14 cellular contexts compared by ENCODE assay signal in the genomic region with DNA sequence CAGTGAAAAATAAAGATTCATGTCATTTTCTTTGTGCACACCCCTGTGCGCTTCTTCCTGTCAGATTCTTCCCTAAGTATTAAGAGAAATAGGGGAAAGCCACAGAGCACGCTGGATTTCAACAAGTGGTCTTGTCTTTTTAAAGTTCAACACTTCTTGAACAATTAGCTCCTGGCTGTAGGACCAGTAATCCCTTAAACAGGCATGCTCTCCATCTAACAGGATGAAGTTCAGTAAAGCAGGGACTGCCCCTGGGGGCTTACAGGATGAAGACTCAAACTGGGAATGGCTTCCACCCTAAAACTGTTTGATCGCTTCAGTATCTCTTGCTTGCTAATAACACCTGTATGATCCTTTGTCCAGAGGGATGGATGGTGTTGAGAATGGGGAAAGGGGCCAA. TPM values are rescaled to one million over a fixed set of nuclear protein-coding genes. Genes with fewer than 3 reads are reported as not detected.
DNase-seq lines count a peak whose midpoint lies in the region; ATAC-seq and TF ChIP-seq lines count a peak whose summit lies in the region.
"Had no signal": no experiment of that assay in that cellular context is flagged by ENCODE, and none has a peak within 500 bp of the region (broad histone marks: within the 10 kb centered on the region; RNA-seq: fewer than 3 reads in every experiment).

No MANE protein-coding gene starts in this region.

- H3K4me1 Mint-ChIP-seq in stimulated activated naive CD8-positive, alpha-beta T cell treated with anti-CD3 and anti-CD28 coated beads, Interleukin-15, Interleukin-2, amounts not matched to agents 100 ng/mL and 50 ng/mL, for 24 hours (ENCODE audit: low read depth) = peaks cover 32% of the 10 kb centered on the region
- H3K4me1 Mint-ChIP-seq in T-cell (peaks cover 27 to 32% (median 28%) of the 10 kb centered on the region in 3 donors), mesothelial cell of epicardium (peaks cover 12% of the 10 kb centered on the region)

- CTCF ChIA-PET in T-cell (lab: Charles Lee) = no interaction called here

- H3K27ac Mint-ChIP-seq in stimulated activated naive CD8-positive, alpha-beta T cell treated with anti-CD3 and anti-CD28 coated beads, Interleukin-15, Interleukin-2, amounts not matched to agents 100 ng/mL and 50 ng/mL, for 24 hours = peak overlapping the region; percentile 63
- H3K27ac Mint-ChIP-seq in T-cell (peak overlapping the region; percentile 26 to 69), mesothelial cell of epicardium (peak overlapping the region; percentile 10)
- H3K27ac Mint-ChIP-seq: HFFc6 had no signal

- H3K4me3 Mint-ChIP-seq in stimulated activated naive CD8-positive, alpha-beta T cell treated with anti-CD3 and anti-CD28 coated beads, Interleukin-15, Interleukin-2, amounts not matched to agents 100 ng/mL and 50 ng/mL, for 24 hours = no peak overlapping the region
- H3K4me3 Mint-ChIP-seq in T-cell (no peak overlapping the region), mesothelial cell of epicardium (no peak overlapping the region)
- H3K4me3 Mint-ChIP-seq: HFFc6 had no signal

- no peaks in the 10 kb centered on the region for H3K9me3 Mint-ChIP-seq in stimulated activated naive CD8-positive, alpha-beta T cell treated with anti-CD3 and anti-CD28 coated beads, Interleukin-15, Interleukin-2, amounts not matched to agents 100 ng/mL and 50 ng/mL, for 24 hours
- no peaks in the 10 kb centered on the region for H3K9me3 Mint-ChIP-seq in T-cell
- no peaks in the 10 kb centered on the region for H3K9me3 Mint-ChIP-seq in mesothelial cell of epicardium
- H3K9me3 Mint-ChIP-seq: HFFc6 had no signal

- POLR2A ChIA-PET in T-cell (lab: Charles Lee) = interaction anchor here in 1 of 2 donors (0.6 kb wide), 1 partner anchor 89 kb away, joined by 3 read pairs; no protein-coding TSS in a partner anchor

- ATAC-seq in stimulated activated naive CD8-positive, alpha-beta T cell treated with anti-CD3 and anti-CD28 coated beads, Interleukin-15, Interleukin-2, amounts not matched to agents 100 U/mL and 50 U/mL, for 24 hours = no peak
- no peak for ATAC-seq in T-cell (replicated peaks in 1 of 4)

- peaks cover 72% of the 10 kb centered on the region for H3K36me3 Mint-ChIP-seq in stimulated activated naive CD8-positive, alpha-beta T cell treated with anti-CD3 and anti-CD28 coated beads, Interleukin-15, Interleukin-2, amounts not matched to agents 100 ng/mL and 50 ng/mL, for 24 hours (ENCODE audit: low read depth)
- peaks cover 59% of the 10 kb centered on the region for H3K36me3 Mint-ChIP-seq in T-cell
- H3K36me3 Mint-ChIP-seq in mesothelial cell of epicardium = peaks cover 38% of the 10 kb centered on the region

- H3K27me3 Mint-ChIP-seq in stimulated activated naive CD8-positive, alpha-beta T cell treated with anti-CD3 and anti-CD28 coated beads, Interleukin-15, Interleukin-2, amounts not matched to agents 100 ng/mL and 50 ng/mL, for 24 hours = no peaks in the 10 kb centered on the region
- H3K27me3 Mint-ChIP-seq in T-cell = no peaks in the 10 kb centered on the region
- H3K27me3 Mint-ChIP-seq in mesothelial cell of epicardium (ENCODE audit: low read depth) = no peaks in the 10 kb centered on the region

- no peak for DNase-seq in stimulated activated naive CD8-positive, alpha-beta T cell treated with anti-CD3 and anti-CD28 coated beads, Interleukin-15, Interleukin-2, amounts not matched to agents 100 U/mL and 50 U/mL, for 24 hours
- no peak for DNase-seq in T-cell
- no peak for DNase-seq in mesothelial cell of epicardium (ENCODE audit: low spot score in 2 of 2, unreplicated experiment in 2 of 2)
- DNase-seq in occipital lobe (lab: John Stamatoyannopoulos, UW) = no peak
- no peak for DNase-seq in NCI-H526 treated with DMSO at 0.1 percent for 48 hours (lab: John Stamatoyannopoulos, UW)
- no peak for DNase-seq in NCI-H146 treated with DMSO at 0.1 percent for 48 hours (lab: John Stamatoyannopoulos, UW; ENCODE audit: unreplicated experiment)
- DNase-seq: activated effector memory CD4-positive, alpha-beta T cell treated with Interleukin-2 at 50 U/mL for 16 hours; BE2C; HFFc6; NCI-H2081; retina; thyroid gland had no signal

- no peak for TF ChIP-seq CTCF in mesothelial cell of epicardium (IDR thresholded peaks at IDR 0.05; ENCODE audit: unreplicated experiment)

RNA-seq across cellular contexts. Expression of a gene that starts 4.2 kb away (rescaled TPM):
- total RNA-seq in T-cell (100 to 1,000 TPM; 221 to 283 (median 232) TPM), mesothelial cell of epicardium (202 to 207 TPM (median 202 TPM) in 3 replicates), occipital lobe (290 TPM)

RNA-seq across cellular contexts. Expression of a gene that starts 31.1 kb away (rescaled TPM):
- total RNA-seq in T-cell (1 to 10 TPM in 1 of 5 donors, under 1 TPM in 2, not detected in 2; 0.72 to 1.2 (median 0.93) TPM), mesothelial cell of epicardium (51.1 to 58.5 TPM (median 53.3 TPM) in 3 replicates), occipital lobe (9.2 TPM)
- total RNA-seq: activated CD8-positive, alpha-beta memory T cell treated with anti-CD3 and anti-CD28 coated beads for 36 hours had no signal

RNA-seq across cellular contexts. Expression of a gene that starts 55.7 kb away (rescaled TPM):
- total RNA-seq in T-cell (100 to 1,000 TPM in 2 of 5 donors, 10 to 100 TPM in 3; 93.8 to 133 (median 96.7) TPM), mesothelial cell of epicardium (169 to 182 TPM (median 179 TPM) in 3 replicates), occipital lobe (37.3 TPM)

RNA-seq across cellular contexts. Expression of a gene that starts 56.6 kb away (rescaled TPM):
- total RNA-seq in T-cell (10 to 100 TPM; 50.3 to 79.8 (median 70.2) TPM), mesothelial cell of epicardium (82.8 to 89.5 TPM (median 88.2 TPM) in 3 replicates), occipital lobe (25.0 TPM)

Comparison
In these comparisons a context has a peak if more than half of its experiments do, and no peak if none do; other contexts are left out.
1. H3K27ac Mint-ChIP-seq: peak in every context shown above with its lines; median percentile 63 in stimulated activated naive CD8-positive, alpha-beta T cell treated with anti-CD3 and anti-CD28 coated beads, Interleukin-15, Interleukin-2, amounts not matched to agents 100 ng/mL and 50 ng/mL, for 24 hours; 48 in T-cell; 10 in mesothelial cell of epicardium.